6 cellular contexts compared by ENCODE assay signal in the genomic region with DNA sequence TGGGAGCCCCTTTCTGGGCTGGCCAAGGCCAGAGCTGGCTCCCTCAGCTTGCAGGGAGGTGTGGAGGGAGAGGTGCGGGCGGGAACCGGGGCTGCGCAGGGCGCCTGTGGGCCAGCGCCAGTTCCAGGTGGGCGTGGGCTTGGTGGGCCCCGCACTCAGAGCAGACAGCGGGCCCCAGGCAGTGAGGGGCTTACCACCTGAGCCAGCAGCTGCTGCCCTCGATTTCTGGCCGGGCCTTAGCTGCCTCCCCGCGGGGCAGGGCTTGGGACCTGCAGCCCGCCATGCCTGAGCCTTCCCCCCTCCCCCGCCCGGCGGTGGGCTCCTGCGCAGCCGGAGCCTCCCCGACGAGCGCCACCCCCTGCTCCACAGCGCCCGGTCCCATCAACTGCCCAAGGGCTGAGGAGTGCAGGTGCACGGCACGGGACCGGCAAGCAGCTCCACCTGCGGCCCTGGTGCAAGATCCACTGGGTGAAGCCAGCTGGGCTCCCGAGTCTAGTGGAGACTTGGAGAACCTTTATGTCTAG. TPM values are rescaled to one million over a fixed set of nuclear protein-coding genes. Genes with fewer than 3 reads are reported as not detected.
A peak's percentile ranks its signal among the peaks of the same experiment; 100 is the strongest.
DNase-seq lines count a peak whose midpoint lies in the region; ATAC-seq, FAIRE-seq and TF ChIP-seq lines count a peak whose summit lies in the region.
"Not testable (repeated sequence)": the region's sequence is repeated elsewhere in the genome, so short reads cannot be mapped to it uniquely, and the experiment has no call there.

No MANE protein-coding gene starts in this region.

- not testable (repeated sequence) for ATAC-seq in CD8-positive, alpha-beta T cell; activated naive CD8-positive, alpha-beta T cell treated with anti-CD3 and anti-CD28 coated beads, Interleukin-2, amount 10 ng/mL, durations not matched to agents 7 days and 5 days (ENCODE audit: low read depth); HepG2

- not testable (repeated sequence) for H3K14ac ChIP-seq in H1 (ENCODE audit: insufficient read length)

- H2AFZ ChIP-seq in H1 (ENCODE audit: low read length); HepG2 (ENCODE audit: low read length): not testable (repeated sequence)

- not testable (repeated sequence) for H3K27me3 ChIP-seq in BLaER1; CD8-positive, alpha-beta T cell (ENCODE audit: insufficient read depth, low read length); H1 (replicated peaks in 1 of 4; ENCODE audit: control insufficient read depth in 3 of 4, extremely low read depth in 1 of 4, insufficient read depth in 3 of 4, low read length in 3 of 4); HepG2 (ENCODE audit: control insufficient read depth in 1 of 2, insufficient read depth in 2 of 2, low read length in 2 of 2)

- H3K79me1 ChIP-seq in H1 (ENCODE audit: low read depth, low read length): peaks cover 19% of the 10 kb centered on the region

- peaks cover 45% of the 10 kb centered on the region for H3K36me3 ChIP-seq in BLaER1
- H3K36me3 ChIP-seq in CD8-positive, alpha-beta T cell (ENCODE audit: insufficient read depth, low read length); H1 (ENCODE audit: control insufficient read depth in 2 of 4, insufficient read depth in 4 of 4, low read length in 3 of 4); HepG2 (replicated peaks in 1 of 2; ENCODE audit: control insufficient read depth in 1 of 2, insufficient read depth in 2 of 2, low read length in 2 of 2): not testable (repeated sequence)

- H4K5ac ChIP-seq in H1 (ENCODE audit: insufficient read length, low read depth, low read length): not testable (repeated sequence)

- not testable (repeated sequence) for TF ChIP-seq POLR2A in H1 (IDR thresholded peaks at IDR 0.05; ENCODE audit: control extremely low read depth in 1 of 2, low read depth in 2 of 2, low read length in 2 of 2); HepG2 (IDR thresholded peaks at IDR 0.05; ENCODE audit: insufficient read depth in 1 of 2, low read depth in 2 of 2, low read length in 2 of 2)

- not testable (repeated sequence) for H3K4ac ChIP-seq in H1 (replicated peaks; ENCODE audit: insufficient read length, low read depth, low read length)

- H2BK5ac ChIP-seq in H1 (ENCODE audit: low read depth, low read length): not testable (repeated sequence)

- H3K27ac ChIP-seq in BLaER1: peak overlapping the region; percentile 39; the same call in 1 of the 2 replicates
- H3K27ac ChIP-seq in CD8-positive, alpha-beta T cell (ENCODE audit: low read depth, low read length); H1 (ENCODE audit: low read depth, low read length); HepG2 (ENCODE audit: extremely low read length, insufficient read depth, low read length): not testable (repeated sequence)

- BruUV-seq in HepG2 (replicated peaks; lab: Mats Ljungman, UMichigan): not testable (repeated sequence)

- H2BK15ac ChIP-seq in H1 (ENCODE audit: low read length): not testable (repeated sequence)

- not testable (repeated sequence) for TF ChIP-seq RAD21 in H1 (IDR thresholded peaks at IDR 0.05 in 1 of 2, conservative IDR thresholded peaks at IDR 0.05 in 1 of 2; ENCODE audit: low read depth in 2 of 2, low read length in 2 of 2); HepG2 (CRISPR knock-in tag; IDR thresholded peaks at IDR 0.05)

- H3K27me3 Mint-ChIP-seq in CD8-positive, alpha-beta T cell (ENCODE audit: low read depth); activated naive CD8-positive, alpha-beta T cell treated with anti-CD3 and anti-CD28 coated beads, Interleukin-2, amount 10 ng/mL, durations not matched to agents 7 days and 5 days: not testable (repeated sequence)

- H4K8ac ChIP-seq in H1 (ENCODE audit: extremely low read depth, insufficient read depth, low read length): not testable (repeated sequence)

- H3K23ac ChIP-seq in H1 (ENCODE audit: insufficient read length): not testable (repeated sequence)

- not testable (repeated sequence) for H3K36me3 Mint-ChIP-seq in CD8-positive, alpha-beta T cell
- H3K36me3 Mint-ChIP-seq in activated naive CD8-positive, alpha-beta T cell treated with anti-CD3 and anti-CD28 coated beads, Interleukin-2, amount 10 ng/mL, durations not matched to agents 7 days and 5 days: peaks cover 10% of the 10 kb centered on the region

- H3K27ac Mint-ChIP-seq in CD8-positive, alpha-beta T cell: peak overlapping the region; percentile 92
- peak overlapping the region; percentile 76 for H3K27ac Mint-ChIP-seq in activated naive CD8-positive, alpha-beta T cell treated with anti-CD3 and anti-CD28 coated beads, Interleukin-2, amount 10 ng/mL, durations not matched to agents 7 days and 5 days

- WGBS in H1 (ENCODE audit: extremely low coverage in 1 of 2, insufficient coverage in 1 of 2, insufficient read length in 1 of 2, insufficient replicate concordance in 2 of 2, low coverage in 1 of 2, low lambda C conversion rate in 2 of 2, missing lambda C conversion rate in 1 of 2), 2 experiments: 99% methylated on average over 9 of the region's 29 CpGs; no CpG with 5 or more reads in 1 of the 2 experiments
- 97% methylated on average over 26 of the region's 29 CpGs for WGBS in HepG2 (ENCODE audit: low lambda C conversion rate)

- H2BK20ac ChIP-seq in H1 (ENCODE audit: low read length): not testable (repeated sequence)

- POLR2A ChIA-PET in CD8-positive, alpha-beta T cell (lab: Charles Lee): interaction anchor here (1.1 to 1.4 kb wide), 3 partner anchors 15 to 28 kb away, joined by 3 to 6 read pairs (median 5); no protein-coding TSS in a partner anchor
- POLR2A ChIA-PET in activated naive CD8-positive, alpha-beta T cell treated with anti-CD3 and anti-CD28 coated beads, Interleukin-2, amount 10 ng/mL, durations not matched to agents 7 days and 5 days (lab: Charles Lee): interaction anchor here (0.6 to 1.8 kb wide), 8 partner anchors 15 to 70 kb away, joined by 3 to 10 read pairs (median 3); partner anchors contain the start of gene AAK1
- POLR2A ChIA-PET in H1 (lab: Charles Lee; ENCODE audit: partially characterized antibody); HepG2 (lab: Yijun Ruan, JAX): not testable (repeated sequence)

- H4K91ac ChIP-seq in H1 (replicated peaks; ENCODE audit: insufficient read length, low read length): not testable (repeated sequence)

- not testable (repeated sequence) for H2BK120ac ChIP-seq in H1 (replicated peaks; ENCODE audit: low read depth, low read length)

- not testable (repeated sequence) for H3K9me3 Mint-ChIP-seq in CD8-positive, alpha-beta T cell; activated naive CD8-positive, alpha-beta T cell treated with anti-CD3 and anti-CD28 coated beads, Interleukin-2, amount 10 ng/mL, durations not matched to agents 7 days and 5 days

- not testable (repeated sequence) for H3K9ac ChIP-seq in BLaER1; H1 (replicated peaks in 1 of 4; ENCODE audit: extremely low read depth in 1 of 4, low read depth in 3 of 4, low read length in 3 of 4); HepG2 (ENCODE audit: insufficient read depth, low read depth, low read length)

- H3K4me1 ChIP-seq in BLaER1 (peaks cover 57% of the 10 kb centered on the region), HepG2 (ENCODE audit: insufficient read depth, low read length) (peaks cover 16% of the 10 kb centered on the region)
- H3K4me1 ChIP-seq in CD8-positive, alpha-beta T cell (ENCODE audit: insufficient read depth, low read length): peaks cover 82% of the 10 kb centered on the region
- H3K4me1 ChIP-seq in H1 (replicated peaks in 1 of 4; ENCODE audit: control insufficient read depth in 3 of 4, insufficient read depth in 4 of 4, low read length in 3 of 4): not testable (repeated sequence)

- H2BK12ac ChIP-seq in H1 (ENCODE audit: low read depth, low read length): not testable (repeated sequence)

- TF ChIP-seq CTCF in CD8-positive, alpha-beta T cell (IDR thresholded peaks at IDR 0.05); H1 (IDR thresholded peaks at IDR 0.05; ENCODE audit: control extremely low read depth in 1 of 3, insufficient read depth in 1 of 3, low read depth in 1 of 3, low read length in 3 of 3); HepG2 (CRISPR knock-in tag; IDR thresholded peaks at IDR 0.05): not testable (repeated sequence)

- H3K4me2 ChIP-seq in BLaER1: peak overlapping the region; percentile 90
- not testable (repeated sequence) for H3K4me2 ChIP-seq in H1 (ENCODE audit: insufficient read depth in 1 of 2, low read depth in 2 of 2, low read length in 2 of 2); HepG2 (ENCODE audit: low read depth, low read length)

- not testable (repeated sequence) for H3K4me3 Mint-ChIP-seq in CD8-positive, alpha-beta T cell; activated naive CD8-positive, alpha-beta T cell treated with anti-CD3 and anti-CD28 coated beads, Interleukin-2, amount 10 ng/mL, durations not matched to agents 7 days and 5 days

- not testable (repeated sequence) for TF ChIP-seq EP300 in H1 (IDR thresholded peaks at IDR 0.05; ENCODE audit: borderline replicate concordance in 1 of 2, low read depth in 2 of 2, low read length in 2 of 2); HepG2 (IDR thresholded peaks at IDR 0.05; ENCODE audit: low read depth in 2 of 2, low read length in 2 of 2); HepG2 (CRISPR knock-in tag; IDR thresholded peaks at IDR 0.05; ENCODE audit: borderline replicate concordance)

- intact Hi-C loops in CD8-positive, alpha-beta T cell (cut with DNase I, micrococcal nuclease); HepG2 (cut with micrococcal nuclease; ENCODE audit: unreplicated experiment): not testable (repeated sequence)

- H3K9me3 ChIP-seq in BLaER1: peaks cover 33% of the 10 kb centered on the region
- not testable (repeated sequence) for H3K9me3 ChIP-seq in CD8-positive, alpha-beta T cell (ENCODE audit: low read length); H1 (ENCODE audit: insufficient read depth in 2 of 2, low read depth in 1 of 2, low read length in 1 of 2); HepG2 (ENCODE audit: low read length)

- H2AK5ac ChIP-seq in H1 (ENCODE audit: low read depth, low read length): not testable (repeated sequence)

- FAIRE-seq in H1 (lab: Jason Lieb, UNC); HepG2 (lab: Jason Lieb, UNC): not testable (repeated sequence)

- DNase-seq in CD8-positive, alpha-beta T cell; activated naive CD8-positive, alpha-beta T cell treated with anti-CD3 and anti-CD28 coated beads, Interleukin-2, amount 10 ng/mL, durations not matched to agents 7 days and 5 days; H1 (ENCODE audit: low read depth in 1 of 2, low spot score in 2 of 2); HepG2 (ENCODE audit: low spot score): not testable (repeated sequence)
- peak; percentile 11 for DNase-seq in activated gamma-delta T cell (lab: John Stamatoyannopoulos, UW)

- in situ Hi-C loops in HepG2 (cut with HindIII; ENCODE audit: extremely low pct_ligation_motif_present, low pct_unique_long_range_greater_than_20kb): not testable (repeated sequence)

- H3K4me1 Mint-ChIP-seq in CD8-positive, alpha-beta T cell (ENCODE audit: low read depth): peaks cover 16% of the 10 kb centered on the region
- peaks cover 18% of the 10 kb centered on the region for H3K4me1 Mint-ChIP-seq in activated naive CD8-positive, alpha-beta T cell treated with anti-CD3 and anti-CD28 coated beads, Interleukin-2, amount 10 ng/mL, durations not matched to agents 7 days and 5 days

- peaks cover 17% of the 10 kb centered on the region for H4K20me1 ChIP-seq in BLaER1
- not testable (repeated sequence) for H4K20me1 ChIP-seq in H1 (replicated peaks in 1 of 2; ENCODE audit: control insufficient read depth in 1 of 2, insufficient read depth in 2 of 2, low read length in 2 of 2); HepG2 (ENCODE audit: insufficient read depth, low read length)

- CTCF ChIA-PET in CD8-positive, alpha-beta T cell (lab: Charles Lee): interaction anchor here (0.7 to 2.5 kb wide), 9 partner anchors 16 to 188 kb away, joined by 3 to 12 read pairs (median 3); no protein-coding TSS in a partner anchor
- CTCF ChIA-PET in H1 (lab: Charles Lee; ENCODE audit: partially characterized antibody): interaction anchor here (0.6 to 1.6 kb wide), 6 partner anchors 9 to 635 kb away, joined by 3 to 5 read pairs (median 4); no protein-coding TSS in a partner anchor
- CTCF ChIA-PET in HepG2 (lab: Yijun Ruan, JAX; ENCODE audit: low intra/inter-chr PET ratio, low total read pairs): not testable (repeated sequence)

- not testable (repeated sequence) for H3K4me3 ChIP-seq in BLaER1; CD8-positive, alpha-beta T cell (ENCODE audit: low read depth, low read length); H1 (ENCODE audit: extremely low read depth in 1 of 4, insufficient read depth in 2 of 4, low read depth in 3 of 4, low read length in 4 of 4); HepG2 (replicated peaks in 1 of 3; ENCODE audit: insufficient read depth in 1 of 3, low read depth in 2 of 3, low read length in 3 of 3)

- H3K56ac ChIP-seq in H1 (replicated peaks; ENCODE audit: insufficient read length, low read depth, low read length): not testable (repeated sequence)

- H3K23me2 ChIP-seq in H1 (ENCODE audit: low read depth, low read length): not testable (repeated sequence)

- peaks cover 4 to 65% of the 10 kb centered on the region in 2 experiments; a peak in 3 of 4 replicates for H3K79me2 ChIP-seq in H1 (ENCODE audit: control insufficient read depth in 1 of 2, insufficient read depth in 2 of 2, low read length in 2 of 2)
- peaks cover 34% of the 10 kb centered on the region for H3K79me2 ChIP-seq in HepG2 (ENCODE audit: insufficient read depth, low read length)

- H3K18ac ChIP-seq in H1 (ENCODE audit: extremely low read depth, low read length): not testable (repeated sequence)

RNA-seq across cellular contexts. Expression of gene AAK1, which starts 21.5 kb away (rescaled TPM):
- 100 to 1,000 TPM; 156 to 174 TPM for total RNA-seq in CD8-positive, alpha-beta T cell
- total RNA-seq in activated naive CD8-positive, alpha-beta T cell treated with anti-CD3 and anti-CD28 coated beads, Interleukin-2, amount 10 ng/mL, durations not matched to agents 7 days and 5 days: 100 to 1,000 TPM; 143 to 144 TPM
- total RNA-seq in H1 (2021; fragmentation: NEBNext Ultra II Directional; extraction: Animal tissue kit (Norgen Biotek cat#: 25700)): 40.5 and 48.1 TPM in 2 replicates
- polyA plus RNA-seq in H1 (2011; rRNA removed): 10.0 and 10.3 TPM in 2 replicates
- polyA plus RNA-seq in H1 (2011; cell fraction: cytosol; rRNA removed): 9.8 TPM
- 19.4 TPM for polyA plus RNA-seq in H1 (2011; cell fraction: nucleus; rRNA removed)
- 16.6 to 23.4 TPM (median 21.0 TPM) in 4 replicates for polyA plus RNA-seq in H1 (2012, experiment 1 of 2)
- polyA plus RNA-seq in H1 (2012, experiment 2 of 2): 3.4 TPM
- polyA plus RNA-seq in H1 (2013, experiment 1 of 2): 28.8 TPM
- 26.5 TPM for polyA plus RNA-seq in H1 (2013, experiment 2 of 2)
- 25.8 and 27.7 TPM in 2 replicates for polyA minus RNA-seq in H1 (2011; rRNA and poly(A)+ RNA removed)
- 29.3 TPM for polyA minus RNA-seq in H1 (2011; cell fraction: cytosol; rRNA and poly(A)+ RNA removed)
- 39.2 TPM for polyA minus RNA-seq in H1 (2011; cell fraction: nucleus; rRNA and poly(A)+ RNA removed)
- total RNA-seq in HepG2 (2016; rRNA removed; fragmentation: Illumina TruSeq; extraction: Trizol): 10.3 and 15.2 TPM in 2 replicates
- 2.4 and 3.1 TPM in 2 replicates for total RNA-seq in HepG2 (2016; cell fraction: cytosol; rRNA removed; fragmentation: Illumina TruSeq; extraction: Trizol; ENCODE audit: low read depth)
- 9.4 and 12.9 TPM in 2 replicates for total RNA-seq in HepG2 (2016; cell fraction: insoluble cytoplasmic fraction; rRNA removed; fragmentation: Illumina TruSeq; extraction: Trizol)
- total RNA-seq in HepG2 (2016; cell fraction: membrane; rRNA removed; fragmentation: Illumina TruSeq; extraction: Trizol): 7.2 and 7.6 TPM in 2 replicates
- total RNA-seq in HepG2 (2016; cell fraction: nucleus; rRNA removed; fragmentation: Illumina TruSeq; extraction: Trizol): 20.2 and 27.8 TPM in 2 replicates
- polyA plus RNA-seq in HepG2 (2011; rRNA removed): 9.4 and 9.8 TPM in 2 replicates
- 4.3 and 6.0 TPM in 2 replicates for polyA plus RNA-seq in HepG2 (2011; cell fraction: cytosol; rRNA removed)
- 13.6 and 15.8 TPM in 2 replicates for polyA plus RNA-seq in HepG2 (2011; cell fraction: nucleus; rRNA removed)
- 7.2 and 9.5 TPM in 2 replicates for polyA plus RNA-seq in HepG2 (2012)
- polyA plus RNA-seq in HepG2 (2016; cell fraction: cytosol; fragmentation: Illumina TruSeq; extraction: Trizol; ENCODE audit: low read depth): 0.59 and 1.3 TPM in 2 replicates
- 7.3 and 8.6 TPM in 2 replicates for polyA plus RNA-seq in HepG2 (2016; cell fraction: insoluble cytoplasmic fraction; fragmentation: Illumina TruSeq; extraction: Trizol; ENCODE audit: low read depth)
- 1.5 and 1.9 TPM in 2 replicates for polyA plus RNA-seq in HepG2 (2016; cell fraction: membrane; fragmentation: Illumina TruSeq; extraction: Trizol; ENCODE audit: low read depth)
- polyA plus RNA-seq in HepG2 (2016; cell fraction: nucleus; fragmentation: Illumina TruSeq; extraction: Trizol; ENCODE audit: insufficient read depth, low read depth): 14.2 and 15.4 TPM in 2 replicates
- polyA minus RNA-seq in HepG2 (2011; rRNA and poly(A)+ RNA removed; ENCODE audit: low replicate concordance): 8.6 and 11.3 TPM in 2 replicates
- polyA minus RNA-seq in HepG2 (2011; cell fraction: cytosol; rRNA and poly(A)+ RNA removed): 17.2 and 18.3 TPM in 2 replicates
- 41.1 and 50.6 TPM in 2 replicates for polyA minus RNA-seq in HepG2 (2011; cell fraction: nucleus; rRNA and poly(A)+ RNA removed)
